Comparison of ENCODE assay signal across 1 cellular context in the genomic region with DNA sequence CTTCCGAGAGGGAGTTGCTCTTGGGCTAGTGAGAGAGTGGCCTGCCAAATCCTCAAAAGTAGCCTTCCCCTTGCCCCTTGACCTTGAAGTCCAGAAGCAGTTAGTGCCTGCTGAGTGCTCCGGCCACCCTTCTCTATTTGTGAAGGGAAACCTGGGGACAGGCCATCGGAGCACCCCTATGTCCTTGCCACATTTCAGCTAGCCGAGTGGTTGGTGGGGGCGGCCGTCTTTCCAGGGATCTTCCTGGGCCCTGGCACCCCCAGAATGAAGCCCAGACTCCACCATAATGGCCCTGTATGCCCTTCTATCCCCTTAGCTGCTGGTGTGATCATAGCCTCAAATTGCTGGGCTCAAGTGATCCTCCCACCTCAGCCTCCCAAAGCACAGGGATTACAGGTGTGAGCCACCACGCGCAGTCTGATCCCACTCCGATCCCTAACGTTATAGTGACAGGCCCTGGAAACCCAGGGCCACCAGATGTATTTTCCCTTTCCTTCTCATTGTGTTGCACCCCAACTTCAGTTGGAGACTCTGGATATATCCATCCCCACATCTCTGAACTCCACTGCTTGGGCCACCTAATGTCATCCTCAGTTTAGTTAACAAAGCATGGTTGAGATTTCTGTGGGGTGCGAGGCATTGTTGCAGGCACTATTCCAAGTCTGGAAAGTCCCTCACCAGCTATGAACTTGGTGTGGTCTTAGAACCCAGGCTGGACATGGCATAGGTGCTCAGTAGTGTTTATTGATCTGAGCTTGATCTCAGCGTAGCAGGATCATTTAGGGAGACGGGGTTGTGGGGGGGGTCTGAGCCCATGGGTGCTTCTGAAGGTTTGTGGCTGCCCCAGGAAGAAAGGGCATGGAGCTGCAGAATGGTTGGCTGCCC.
TF ChIP-seq lines count a peak whose summit lies in the region.

No MANE protein-coding gene starts in this region.

TF ChIP-seq in GM23338, 12 proteins besides CTCF, POLR2A, EP300 and RAD21 (continued from another document):
- TF ChIP-seq EZH2 (IDR thresholded peaks at IDR 0.05; ENCODE audit: low read depth, unreplicated experiment) (no peak), POLR2AphosphoS5 (IDR thresholded peaks at IDR 0.05; ENCODE audit: low read depth) (no peak), STAT1 (IDR thresholded peaks at IDR 0.05; ENCODE audit: unreplicated experiment) (no peak)
- TF ChIP-seq, protein P1, sequence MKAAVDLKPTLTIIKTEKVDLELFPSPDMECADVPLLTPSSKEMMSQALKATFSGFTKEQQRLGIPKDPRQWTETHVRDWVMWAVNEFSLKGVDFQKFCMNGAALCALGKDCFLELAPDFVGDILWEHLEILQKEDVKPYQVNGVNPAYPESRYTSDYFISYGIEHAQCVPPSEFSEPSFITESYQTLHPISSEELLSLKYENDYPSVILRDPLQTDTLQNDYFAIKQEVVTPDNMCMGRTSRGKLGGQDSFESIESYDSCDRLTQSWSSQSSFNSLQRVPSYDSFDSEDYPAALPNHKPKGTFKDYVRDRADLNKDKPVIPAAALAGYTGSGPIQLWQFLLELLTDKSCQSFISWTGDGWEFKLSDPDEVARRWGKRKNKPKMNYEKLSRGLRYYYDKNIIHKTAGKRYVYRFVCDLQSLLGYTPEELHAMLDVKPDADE (IDR thresholded peaks at IDR 0.05), result no peak
TF ChIP-seq in GM23338: peak in this region for 0.
